Comparison of ENCODE assay signal across 25 cellular contexts in genomic region chr3:195555110-195555509, GRCh38. TPM values are rescaled to one million over a fixed set of nuclear protein-coding genes. Genes with fewer than 3 reads are reported as not detected.
DNase-seq lines count a peak whose midpoint lies in the region; ATAC-seq and TF ChIP-seq lines count a peak whose summit lies in the region.
"Had no signal": no experiment of that assay in that cellular context is flagged by ENCODE, and none has a peak within 500 bp of the region (broad histone marks: within the 10 kb centered on the region; RNA-seq: fewer than 3 reads in every experiment).

No MANE protein-coding gene starts in this region.

- no peaks in the 10 kb centered on the region for H3K36me3 ChIP-seq in CD8-positive, alpha-beta memory T cell (ENCODE audit: insufficient read depth, low read length)
- H3K36me3 ChIP-seq in Caco-2 (ENCODE audit: control insufficient read depth, insufficient read depth, low read length) = no peaks in the 10 kb centered on the region
- H3K36me3 ChIP-seq: BLaER1 treated with 17β-estradiol and CSF1 and Interleukin-3, amounts not matched to agents 10 nM and 100 nM; heart right ventricle; left lung; pancreas; right atrium auricular region; suprapubic skin had no signal

- H3K27me3 ChIP-seq in CD8-positive, alpha-beta memory T cell (ENCODE audit: insufficient read depth, low read length, poor library complexity, severe bottlenecking) = no peaks in the 10 kb centered on the region
- H3K27me3 ChIP-seq in Caco-2 (replicated peaks; ENCODE audit: control insufficient read depth, insufficient read depth, low read length) = no peaks in the 10 kb centered on the region
- H3K27me3 ChIP-seq: body of pancreas, heart right ventricle, left lung, pancreas, right atrium auricular region, suprapubic skin had no signal

- CTCF ChIA-PET in CD8-positive, alpha-beta memory T cell (lab: Charles Lee) = interaction anchor here (0.9 to 1.8 kb wide), 3 partner anchors 12 to 15 kb away, joined by 3 to 5 read pairs (median 3); partner anchors contain the start of gene PPP1R2
- CTCF ChIA-PET in WTC11 (lab: Charles Lee) = interaction anchor here (1.6 to 3.2 kb wide), 2 partner anchors 23 to 284 kb away, joined by 4 to 16 read pairs; partner anchors contain the start of gene XXYLT1
- CTCF ChIA-PET in Caco-2 (lab: Charles Lee) = no interaction called here
- CTCF ChIA-PET in activated CD4-positive, alpha-beta memory T cell treated with anti-CD3 and anti-CD28 coated beads for 36 hours (lab: Charles Lee) = interaction anchor here (1.4 to 3.2 kb wide), 3 partner anchors 284 to 296 kb away, joined by 5 to 15 read pairs (median 5); partner anchors contain the start of gene XXYLT1

- POLR2A ChIA-PET in CD8-positive, alpha-beta memory T cell (lab: Charles Lee) = interaction anchor here (1.2 kb wide), 1 partner anchor 13 kb away, joined by 6 read pairs; no protein-coding TSS in a partner anchor
- POLR2A ChIA-PET in WTC11 (lab: Charles Lee) = no interaction called here
- POLR2A ChIA-PET in Caco-2 (lab: Charles Lee) = no interaction called here
- POLR2A ChIA-PET in activated CD4-positive, alpha-beta memory T cell treated with anti-CD3 and anti-CD28 coated beads for 36 hours (lab: Charles Lee) = interaction anchor here (1.2 to 1.5 kb wide), 2 partner anchors 12 to 13 kb away, joined by 5 to 6 read pairs; partner anchors contain the start of gene PPP1R2

- intact Hi-C loops in Right ventricle myocardium inferior (cut with DNase I) = loop anchor here (5.0 kb wide), 1 partner anchor 297 kb away; no protein-coding TSS in a partner anchor
- intact Hi-C loops in Caco-2 (cut with micrococcal nuclease; ENCODE audit: unreplicated experiment) = no loop called here
- intact Hi-C loops in activated CD4-positive, alpha-beta memory T cell treated with anti-CD3 and anti-CD28 coated beads for 36 hours (cut with micrococcal nuclease) = no loop called here

- no peak overlapping the region for H3K4me3 Mint-ChIP-seq in activated T-cell treated with anti-CD3 and anti-CD28 coated beads, Interleukin-2, amount 50 U/mL, for 24 hours
- no peak overlapping the region for H3K4me3 Mint-ChIP-seq in CD8-positive, alpha-beta memory T cell
- H3K4me3 Mint-ChIP-seq in WTC11 = no peak overlapping the region
- no peak overlapping the region for H3K4me3 Mint-ChIP-seq in Caco-2 (ENCODE audit: unreplicated experiment)
- H3K4me3 Mint-ChIP-seq in activated CD4-positive, alpha-beta memory T cell treated with anti-CD3 and anti-CD28 coated beads for 36 hours = no peak overlapping the region
- H3K4me3 Mint-ChIP-seq: immature natural killer cell, natural killer cell had no signal

- H3K27me3 Mint-ChIP-seq in activated T-cell treated with anti-CD3 and anti-CD28 coated beads, Interleukin-2, amount 50 U/mL, for 24 hours = no peaks in the 10 kb centered on the region
- no peaks in the 10 kb centered on the region for H3K27me3 Mint-ChIP-seq in CD8-positive, alpha-beta memory T cell
- H3K27me3 Mint-ChIP-seq in WTC11 (ENCODE audit: low read depth) (peaks cover 31% of the 10 kb centered on the region), Caco-2 (ENCODE audit: insufficient read depth, unreplicated experiment) (no peaks in the 10 kb centered on the region)
- H3K27me3 Mint-ChIP-seq in activated CD4-positive, alpha-beta memory T cell treated with anti-CD3 and anti-CD28 coated beads for 36 hours = no peaks in the 10 kb centered on the region

- peak; percentile 83 for ATAC-seq in WTC11
- no peak for ATAC-seq in Right ventricle myocardium inferior
- ATAC-seq: body of pancreas, heart right ventricle, left lung, natural killer cell, pancreas had no signal

- no peaks in the 10 kb centered on the region for H3K9me3 ChIP-seq in CD8-positive, alpha-beta memory T cell (ENCODE audit: low read length)
- no peaks in the 10 kb centered on the region for H3K9me3 ChIP-seq in Caco-2
- H3K9me3 ChIP-seq: BLaER1 treated with 17β-estradiol and CSF1 and Interleukin-3, amounts not matched to agents 10 nM and 100 nM; body of pancreas; heart right ventricle; left lung; pancreas; right atrium auricular region; SK-N-SH; suprapubic skin had no signal

- no TSS peak for BruUV-seq in Caco-2 (replicated peaks; lab: Mats Ljungman, UMichigan)

- H3K4me1 Mint-ChIP-seq in activated T-cell treated with anti-CD3 and anti-CD28 coated beads, Interleukin-2, amount 50 U/mL, for 24 hours (ENCODE audit: low read depth) = peaks cover 68% of the 10 kb centered on the region
- peaks cover 41 to 61% (median 48%) of the 10 kb centered on the region in 3 donors for H3K4me1 Mint-ChIP-seq in CD8-positive, alpha-beta memory T cell
- H3K4me1 Mint-ChIP-seq in WTC11 (peaks cover 18% of the 10 kb centered on the region), Caco-2 (ENCODE audit: low read depth, unreplicated experiment) (peaks cover 39% of the 10 kb centered on the region)
- H3K4me1 Mint-ChIP-seq in activated CD4-positive, alpha-beta memory T cell treated with anti-CD3 and anti-CD28 coated beads for 36 hours (ENCODE audit: low read depth) = peaks cover 57% of the 10 kb centered on the region

- peak overlapping the region; percentile 65 for H3K27ac Mint-ChIP-seq in activated T-cell treated with anti-CD3 and anti-CD28 coated beads, Interleukin-2, amount 50 U/mL, for 24 hours
- peak overlapping the region in 7 of 8 donors; percentile 6 to 85 (median 68) for H3K27ac Mint-ChIP-seq in CD8-positive, alpha-beta memory T cell
- no peak overlapping the region for H3K27ac Mint-ChIP-seq in WTC11
- H3K27ac Mint-ChIP-seq in Caco-2 (ENCODE audit: unreplicated experiment) = no peak overlapping the region
- H3K27ac Mint-ChIP-seq in activated CD4-positive, alpha-beta memory T cell treated with anti-CD3 and anti-CD28 coated beads for 36 hours = no peak overlapping the region
- H3K27ac Mint-ChIP-seq: natural killer cell had no signal

- H3K4me1 ChIP-seq in CD8-positive, alpha-beta memory T cell (ENCODE audit: insufficient read depth, low read length) = peaks cover 60% of the 10 kb centered on the region
- H3K4me1 ChIP-seq in Caco-2 = peaks cover 49% of the 10 kb centered on the region

- no peak for DNase-seq in activated T-cell treated with anti-CD3 and anti-CD28 coated beads, Interleukin-2, amount 50 U/mL, for 24 hours
- no peak for DNase-seq in activated T-cell treated with anti-CD3 and anti-CD28 coated beads, Interleukin-2, amount 50 U/mL, for 48 hours
- DNase-seq in CD8-positive, alpha-beta memory T cell = no peak
- DNase-seq in WTC11 (ENCODE audit: low spot score) (no peak), iPS-NIHi11 (ENCODE audit: low spot score) (peak; percentile 45), Right ventricle myocardium inferior (ENCODE audit: missing footprints) (no peak), Caco-2 (no peak)
- no peak for DNase-seq in activated CD4-positive, alpha-beta memory T cell treated with anti-CD3 and anti-CD28 coated beads for 36 hours
- DNase-seq: activated CD4-positive, CD25-positive, alpha-beta regulatory T cell; body of pancreas; erythroblast; foreskin fibroblast; heart right ventricle; immature natural killer cell; KG1; left lung; natural killer cell; NCI-H2171; NCI-H524 treated with DMSO at 0.1 percent for 48 hours; pancreas; SK-N-SH had no signal

- H3K27ac ChIP-seq in CD8-positive, alpha-beta memory T cell (ENCODE audit: low read depth, low read length) = no peak overlapping the region
- H3K27ac ChIP-seq: BLaER1 treated with 17β-estradiol and CSF1 and Interleukin-3, amounts not matched to agents 10 nM and 100 nM; body of pancreas; heart right ventricle; left lung; pancreas; right atrium auricular region; RWPE1; suprapubic skin had no signal

- no peaks in the 10 kb centered on the region for H3K36me3 Mint-ChIP-seq in activated T-cell treated with anti-CD3 and anti-CD28 coated beads, Interleukin-2, amount 50 U/mL, for 24 hours (ENCODE audit: low read depth)
- no peaks in the 10 kb centered on the region for H3K36me3 Mint-ChIP-seq in CD8-positive, alpha-beta memory T cell
- H3K36me3 Mint-ChIP-seq in WTC11 (no peaks in the 10 kb centered on the region), Caco-2 (ENCODE audit: insufficient read depth, unreplicated experiment) (peaks cover 14% of the 10 kb centered on the region)
- no peaks in the 10 kb centered on the region for H3K36me3 Mint-ChIP-seq in activated CD4-positive, alpha-beta memory T cell treated with anti-CD3 and anti-CD28 coated beads for 36 hours
- H3K36me3 Mint-ChIP-seq: immature natural killer cell, natural killer cell had no signal

- H3K4me3 ChIP-seq in CD8-positive, alpha-beta memory T cell (ENCODE audit: low read length) = no peak overlapping the region
- no peak overlapping the region for H3K4me3 ChIP-seq in Caco-2 (ENCODE audit: low read depth, low read length)
- H3K4me3 ChIP-seq: BLaER1 treated with 17β-estradiol and CSF1 and Interleukin-3, amounts not matched to agents 10 nM and 100 nM; body of pancreas; heart right ventricle; left lung; pancreas; right atrium auricular region; suprapubic skin had no signal

- H3K9me3 Mint-ChIP-seq in activated T-cell treated with anti-CD3 and anti-CD28 coated beads, Interleukin-2, amount 50 U/mL, for 24 hours = no peaks in the 10 kb centered on the region
- H3K9me3 Mint-ChIP-seq in CD8-positive, alpha-beta memory T cell = no peaks in the 10 kb centered on the region
- H3K9me3 Mint-ChIP-seq in WTC11 = no peaks in the 10 kb centered on the region
- peaks cover 9% of the 10 kb centered on the region for H3K9me3 Mint-ChIP-seq in Caco-2 (ENCODE audit: unreplicated experiment)
- H3K9me3 Mint-ChIP-seq in activated CD4-positive, alpha-beta memory T cell treated with anti-CD3 and anti-CD28 coated beads for 36 hours = no peaks in the 10 kb centered on the region
- H3K9me3 Mint-ChIP-seq: immature natural killer cell, natural killer cell had no signal

- no peak for TF ChIP-seq CTCF in WTC11 (IDR thresholded peaks at IDR 0.05)
- no peak for TF ChIP-seq CTCF in Caco-2 (IDR thresholded peaks at IDR 0.05; ENCODE audit: insufficient read depth in 1 of 2, low read depth in 1 of 2, low read length in 1 of 2, severe bottlenecking in 1 of 2, unreplicated experiment in 1 of 2)

RNA-seq across cellular contexts. Expression of gene PPP1R2, which starts 12.0 kb away (rescaled TPM):
- 100 to 1,000 TPM; 106 to 109 TPM for total RNA-seq in CD8-positive, alpha-beta memory T cell
- polyA plus RNA-seq in CD8-positive, alpha-beta memory T cell = 209 TPM
- total RNA-seq in WTC11 (2021) (28.1 to 34.0 TPM (median 32.9 TPM) in 3 replicates), Right ventricle myocardium inferior (30.9 TPM), Caco-2 (2022) (135 and 150 TPM in 2 replicates)
- total RNA-seq in activated CD4-positive, alpha-beta memory T cell treated with anti-CD3 and anti-CD28 coated beads for 36 hours = 100 to 1,000 TPM; 101 to 105 TPM

RNA-seq across cellular contexts. Expression of gene APOD, which starts 28.6 kb away (rescaled TPM):
- under 1 TPM in 1 of 2 experiments, not detected in 1; 0.20 TPM for total RNA-seq in CD8-positive, alpha-beta memory T cell
- polyA plus RNA-seq in CD8-positive, alpha-beta memory T cell = not detected
- total RNA-seq in WTC11 (2021) = 0.18 TPM in 1 of 3 replicates, not detected in the others
- 327 TPM for total RNA-seq in Right ventricle myocardium inferior
- 62.0 and 101 TPM in 2 replicates for total RNA-seq in Caco-2 (2022)
- total RNA-seq in activated CD4-positive, alpha-beta memory T cell treated with anti-CD3 and anti-CD28 coated beads for 36 hours = under 1 TPM; 0.48 to 0.59 TPM
- total RNA-seq: natural killer cell had no signal
- polyA plus RNA-seq: immature natural killer cell had no signal

Comparison
In these comparisons a context has a peak if more than half of its experiments do, and no peak if none do; other contexts are left out.
1. H3K27ac Mint-ChIP-seq: peak in activated T-cell treated with anti-CD3 and anti-CD28 coated beads, Interleukin-2, amount 50 U/mL, for 24 hours (single experiment) and CD8-positive, alpha-beta memory T cell (7 of 8); none in WTC11 (single experiment), Caco-2 (single experiment) and activated CD4-positive, alpha-beta memory T cell treated with anti-CD3 and anti-CD28 coated beads for 36 hours (single experiment).
2. RNA of gene APOD, which starts 28.6 kb away (total RNA-seq): 327 TPM in Right ventricle myocardium inferior (single experiment) and 62.0 to 101 TPM in Caco-2; 0.48 to 0.59 TPM in activated CD4-positive, alpha-beta memory T cell treated with anti-CD3 and anti-CD28 coated beads for 36 hours, 0.20 TPM in CD8-positive, alpha-beta memory T cell and 0.18 TPM in WTC11; every median in the first group is over 10 times any median in the second.
3. POLR2A ChIA-PET loops: an anchor here in CD8-positive, alpha-beta memory T cell (1.2 kb wide) and activated CD4-positive, alpha-beta memory T cell treated with anti-CD3 and anti-CD28 coated beads for 36 hours (1.2 to 1.5 kb wide); none called in WTC11 and Caco-2.